ENCODE assay signal across 8 cellular contexts in the genomic region with DNA sequence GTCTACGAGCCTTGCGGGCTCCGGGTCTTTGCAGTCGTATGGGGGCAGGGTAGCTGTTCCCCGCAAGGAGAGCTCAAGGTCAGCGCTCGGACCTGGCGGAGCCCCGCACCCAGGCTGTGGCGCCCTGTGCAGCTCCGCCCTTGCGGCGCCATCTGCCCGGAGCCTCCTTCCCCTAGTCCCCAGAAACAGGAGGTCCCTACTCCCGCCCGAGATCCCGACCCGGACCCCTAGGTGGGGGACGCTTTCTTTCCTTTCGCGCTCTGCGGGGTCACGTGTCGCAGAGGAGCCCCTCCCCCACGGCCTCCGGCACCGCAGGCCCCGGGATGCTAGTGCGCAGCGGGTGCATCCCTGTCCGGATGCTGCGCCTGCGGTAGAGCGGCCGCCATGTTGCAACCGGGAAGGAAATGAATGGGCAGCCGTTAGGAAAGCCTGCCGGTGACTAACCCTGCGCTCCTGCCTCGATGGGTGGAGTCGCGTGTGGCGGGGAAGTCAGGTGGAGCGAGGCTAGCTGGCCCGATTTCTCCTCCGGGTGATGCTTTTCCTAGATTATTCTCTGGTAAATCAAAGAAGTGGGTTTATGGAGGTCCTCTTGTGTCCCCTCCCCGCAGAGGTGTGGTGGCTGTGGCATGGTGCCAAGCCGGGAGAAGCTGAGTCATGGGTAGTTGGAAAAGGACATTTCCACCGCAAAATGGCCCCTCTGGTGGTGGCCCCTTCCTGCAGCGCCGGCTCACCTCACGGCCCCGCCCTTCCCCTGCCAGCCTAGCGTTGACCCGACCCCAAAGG. TPM values are rescaled to one million over a fixed set of nuclear protein-coding genes. Genes with fewer than 3 reads are reported as not detected.
A peak's percentile ranks its signal among the peaks of the same experiment; 100 is the strongest.
DNase-seq lines count a peak whose midpoint lies in the region; ATAC-seq lines count a peak whose summit lies in the region.

No MANE protein-coding gene starts in this region.

- peak overlapping the region; percentile 75 for H3K9ac ChIP-seq in endocrine pancreas (ENCODE audit: control insufficient read depth, insufficient read depth, low read length)

- H3K27ac ChIP-seq in mesodermal cell (ENCODE audit: low read depth, low read length, severe bottlenecking), result peak overlapping the region; percentile 96

- DNase-seq in NCI-H82 (lab: John Stamatoyannopoulos, UW) (peak; percentile 80), putamen (ENCODE audit: low spot score) (no peak)
- peak; percentile 49 for DNase-seq in activated CD8-positive, alpha-beta memory T cell treated with anti-CD3 and anti-CD28 coated beads, Interleukin-2, amount 50 U/mL, for 1 hour (ENCODE audit: extremely low read depth)
- peak; percentile 53 to 57 for DNase-seq in stimulated activated CD8-positive, alpha-beta memory T cell treated with anti-CD3 and anti-CD28 coated beads, Interleukin-15, amount 100 ng/mL, for 4 hours (ENCODE audit: low read depth in 2 of 2)

- peak; percentile 4 for ATAC-seq in HG02981 (IDR thresholded peaks at IDR 0.05; ENCODE audit: unreplicated experiment)

- H3K9me3 ChIP-seq in endocrine pancreas (ENCODE audit: control insufficient read depth, low read length) (no peaks in the 10 kb centered on the region), mesodermal cell (ENCODE audit: control insufficient read depth, low read length) (no peaks in the 10 kb centered on the region)

- H3K4me3 ChIP-seq in GM08714 (ENCODE audit: low read length) (peak overlapping the region; percentile 84), endocrine pancreas (ENCODE audit: control insufficient read depth, insufficient read depth, low read length) (peak overlapping the region; percentile 26), mesodermal cell (ENCODE audit: extremely low read depth, insufficient read depth, low read length, poor library complexity, severe bottlenecking) (peak overlapping the region; percentile 96)

- no peaks in the 10 kb centered on the region for H3K27me3 ChIP-seq in endocrine pancreas (ENCODE audit: control insufficient read depth, insufficient read depth, low read length)

- H3K36me3 ChIP-seq in endocrine pancreas (ENCODE audit: control insufficient read depth, insufficient read depth, low read length), result peaks cover 4% of the 10 kb centered on the region
- peaks cover 69% of the 10 kb centered on the region for H3K36me3 ChIP-seq in mesodermal cell (ENCODE audit: control insufficient read depth, insufficient read depth, low read length)

- H3K4me1 ChIP-seq in endocrine pancreas (ENCODE audit: control insufficient read depth, insufficient read depth, low read length) (no peaks in the 10 kb centered on the region), mesodermal cell (ENCODE audit: control insufficient read depth, insufficient read depth, low read length, poor library complexity, severe bottlenecking) (peaks cover 41% of the 10 kb centered on the region)

- 0 to 1% methylated on average over 36 to 51 of the region's 55 CpGs for WGBS in mesodermal cell (ENCODE audit: insufficient coverage in 2 of 2), 2 experiments

RNA-seq across cellular contexts. Expression of a gene that starts 0.8 kb away (rescaled TPM):
- polyA plus RNA-seq in mesodermal cell (2013, experiment 1 of 2), result 4,059 TPM
- polyA plus RNA-seq in mesodermal cell (2013, experiment 2 of 2), result 3,444 TPM

RNA-seq across cellular contexts. Expression of a gene that starts 20.7 kb away (rescaled TPM):
- 17.7 TPM for polyA plus RNA-seq in mesodermal cell (2013, experiment 1 of 2)
- 14.3 TPM for polyA plus RNA-seq in mesodermal cell (2013, experiment 2 of 2)

RNA-seq across cellular contexts. Expression of a gene that starts 33.0 kb away (rescaled TPM):
- polyA plus RNA-seq in mesodermal cell (2013, experiment 1 of 2), result 34.8 TPM
- 34.5 TPM for polyA plus RNA-seq in mesodermal cell (2013, experiment 2 of 2)

RNA-seq across cellular contexts. Expression of a gene that starts 41.2 kb away (rescaled TPM):
- 98.3 TPM for polyA plus RNA-seq in mesodermal cell (2013, experiment 1 of 2)
- polyA plus RNA-seq in mesodermal cell (2013, experiment 2 of 2), result 88.4 TPM

RNA-seq across cellular contexts. Expression of a gene that starts 42.0 kb away (rescaled TPM):
- polyA plus RNA-seq in mesodermal cell (2013, experiment 1 of 2), result 259 TPM
- 255 TPM for polyA plus RNA-seq in mesodermal cell (2013, experiment 2 of 2)

Comparison
In these comparisons a context has a peak if more than half of its experiments do, and no peak if none do; other contexts are left out.
1. H3K4me3 ChIP-seq: peak in every context shown above with its lines; median percentile 96 in mesodermal cell; 84 in GM08714; 26 in endocrine pancreas.